In genomic region chr20:31617432-31618104, GRCh38 we compare ENCODE assay signal across 25 cellular contexts. TPM values are rescaled to one million over a fixed set of nuclear protein-coding genes. Genes with fewer than 3 reads are reported as not detected.
DNase-seq lines count a peak whose midpoint lies in the region; ATAC-seq and TF ChIP-seq lines count a peak whose summit lies in the region.
"Had no signal": no experiment of that assay in that cellular context is flagged by ENCODE, and none has a peak within 500 bp of the region (broad histone marks: within the 10 kb centered on the region; RNA-seq: fewer than 3 reads in every experiment).

No MANE protein-coding gene starts in this region.

- H3K27ac ChIP-seq in neutrophil (peak overlapping the region; percentile 70), smooth muscle cell (ENCODE audit: low read depth) (no peak overlapping the region)
- H3K27ac ChIP-seq: 22Rv1, C4-2B, coronary artery, Peyer's patch, sigmoid colon, testis had no signal

- H3K9me3 ChIP-seq in neutrophil (no peaks in the 10 kb centered on the region), smooth muscle cell (replicated peaks; ENCODE audit: low read depth) (no peaks in the 10 kb centered on the region)
- H3K9me3 ChIP-seq: mucosa of descending colon, Peyer's patch, sigmoid colon, testis had no signal

- H3K36me3 Mint-ChIP-seq in activated CD4-positive, alpha-beta T cell treated with anti-CD3 and anti-CD28 coated beads, Interleukin-2, amount 10 ng/mL, durations not matched to agents 24 days and 14 days (ENCODE audit: low read depth): no peaks in the 10 kb centered on the region

- peaks cover 9% of the 10 kb centered on the region for H3K27me3 Mint-ChIP-seq in activated CD4-positive, alpha-beta T cell treated with anti-CD3 and anti-CD28 coated beads, Interleukin-2, amount 10 ng/mL, durations not matched to agents 24 days and 14 days

- intact Hi-C loops in activated CD4-positive, alpha-beta T cell treated with anti-CD3 and anti-CD28 coated beads, Interleukin-2, amount 10 ng/mL, durations not matched to agents 24 days and 14 days (cut with micrococcal nuclease): no loop called here

- H3K4me1 Mint-ChIP-seq in activated CD4-positive, alpha-beta T cell treated with anti-CD3 and anti-CD28 coated beads, Interleukin-2, amount 10 ng/mL, durations not matched to agents 24 days and 14 days: peaks cover 11% of the 10 kb centered on the region

- no peak overlapping the region for H3K4me2 ChIP-seq in smooth muscle cell

- no peaks in the 10 kb centered on the region for H3K9me3 Mint-ChIP-seq in activated CD4-positive, alpha-beta T cell treated with anti-CD3 and anti-CD28 coated beads, Interleukin-2, amount 10 ng/mL, durations not matched to agents 24 days and 14 days
- H3K9me3 Mint-ChIP-seq: activated B cell treated with CpG ODN at 0.5 μM for 24 hours had no signal

- H3K36me3 ChIP-seq in neutrophil (no peaks in the 10 kb centered on the region), smooth muscle cell (ENCODE audit: low read depth) (no peaks in the 10 kb centered on the region)
- H3K36me3 ChIP-seq: Peyer's patch, sigmoid colon had no signal

- POLR2A ChIA-PET in HEK293T (lab: Yijun Ruan, JAX): no interaction called here

- TF ChIP-seq CTCF in neutrophil (IDR thresholded peaks at IDR 0.05): peak; percentile 20
- TF ChIP-seq CTCF in smooth muscle cell (IDR thresholded peaks at IDR 0.05; ENCODE audit: borderline replicate concordance, insufficient read depth, poor library complexity, severe bottlenecking): no peak

- 94% methylated on average over 6 of the region's 6 CpGs for WGBS in smooth muscle cell (ENCODE audit: low lambda C conversion rate)

- no peak overlapping the region for H3K4me3 Mint-ChIP-seq in activated CD4-positive, alpha-beta T cell treated with anti-CD3 and anti-CD28 coated beads, Interleukin-2, amount 10 ng/mL, durations not matched to agents 24 days and 14 days
- H3K4me3 Mint-ChIP-seq: activated B cell treated with CpG ODN at 0.5 μM for 24 hours had no signal

- H4K20me1 ChIP-seq in smooth muscle cell (ENCODE audit: low read depth): no peaks in the 10 kb centered on the region

- H3K4me1 ChIP-seq in neutrophil (ENCODE audit: control insufficient read depth in 1 of 2, insufficient read depth in 1 of 2, low read depth in 1 of 2, low read length in 1 of 2): peaks cover 22 to 26% of the 10 kb centered on the region in 2 experiments
- H3K4me1 ChIP-seq in smooth muscle cell (ENCODE audit: low read depth): no peaks in the 10 kb centered on the region
- H3K4me1 ChIP-seq: testis had no signal

- H3K27me3 ChIP-seq in neutrophil: no peaks in the 10 kb centered on the region
- no peaks in the 10 kb centered on the region for H3K27me3 ChIP-seq in smooth muscle cell (ENCODE audit: low read depth)
- H3K27me3 ChIP-seq: Peyer's patch, sigmoid colon, testis had no signal

- H3K4me3 ChIP-seq in neutrophil (ENCODE audit: low read depth in 1 of 2, low read length in 1 of 2): peak overlapping the region in 1 of 2 experiments; percentile 36
- H3K4me3 ChIP-seq in smooth muscle cell: no peak overlapping the region
- H3K4me3 ChIP-seq: coronary artery, mucosa of descending colon, Peyer's patch, sigmoid colon, testis had no signal

- ATAC-seq in GM21717 (IDR thresholded peaks at IDR 0.05; ENCODE audit: unreplicated experiment): peak; percentile 49
- ATAC-seq: mucosa of descending colon had no signal

- no peak overlapping the region for H3K9ac ChIP-seq in smooth muscle cell (ENCODE audit: low read depth)

- H3F3A ChIP-seq in smooth muscle cell (ENCODE audit: low read depth): no peaks in the 10 kb centered on the region

- H3K27ac Mint-ChIP-seq in activated CD4-positive, alpha-beta T cell treated with anti-CD3 and anti-CD28 coated beads, Interleukin-2, amount 10 ng/mL, durations not matched to agents 24 days and 14 days: peak overlapping the region; percentile 21
- H3K27ac Mint-ChIP-seq: activated B cell treated with CpG ODN at 0.5 μM for 24 hours had no signal

- no peak overlapping the region for H2AFZ ChIP-seq in smooth muscle cell (ENCODE audit: low read depth)

- DNase-seq in activated CD4-positive, alpha-beta T cell treated with anti-CD3 and anti-CD28 coated beads, Interleukin-2, amount 10 ng/mL, durations not matched to agents 24 days and 14 days: peak; percentile 72
- DNase-seq in activated CD4-positive, alpha-beta T cell treated with anti-CD3 and anti-CD28 coated beads, Interleukin-2, amount 50 U/mL, for 4 hours: no peak
- DNase-seq in SIG-M5 treated with dmso at 0.1 percent for 504 hours (lab: John Stamatoyannopoulos, UW; ENCODE audit: unreplicated experiment) (peak; percentile 91), HEK293T (ENCODE audit: extremely low spot score) (no peak), smooth muscle cell (lab: John Stamatoyannopoulos, UW; ENCODE audit: unreplicated experiment) (no peak)
- DNase-seq in activated effector memory CD4-positive, alpha-beta T cell treated with anti-CD3 and anti-CD28 coated beads, Interleukin-2, amount 50 U/mL, for 16 hours: no peak
- DNase-seq: activated B cell treated with CpG ODN at 0.5 μM for 24 hours; activated CD8-positive, alpha-beta memory T cell treated with anti-CD3 and anti-CD28 coated beads, Interleukin-2, amount 50 U/mL, for 4 hours; activated naive CD4-positive, alpha-beta T cell; DMS53; foreskin fibroblast; mucosa of descending colon; NCI-H1092 treated with DMSO at 0.1 percent for 48 hours; NCI-H526 treated with DMSO at 0.1 percent for 48 hours; Peyer's patch; sigmoid colon; stimulated activated CD4-positive, alpha-beta T cell treated with anti-CD3 and anti-CD28 coated beads, Interleukin-2, amount 100 ng/mL, for 48 hours; stimulated activated CD8-positive, alpha-beta memory T cell treated with anti-CD3 and anti-CD28 coated beads, Interleukin-4, amount 100 ng/mL, for 48 hours; testis had no signal

- CTCF ChIA-PET in HEK293T (lab: Yijun Ruan, JAX): interaction anchor here (1.2 kb wide), 1 partner anchor 55 kb away, joined by 5 read pairs; no protein-coding TSS in a partner anchor

- no peaks in the 10 kb centered on the region for H3K79me2 ChIP-seq in smooth muscle cell (ENCODE audit: low read depth)

TF ChIP-seq in HEK293T, 16 proteins besides CTCF, POLR2A, EP300 and RAD21:
- TF ChIP-seq ARNT (IDR thresholded peaks at IDR 0.05) (no peak), TARDBP (IDR thresholded peaks at IDR 0.05) (no peak), NFRKB (IDR thresholded peaks at IDR 0.05) (no peak), PKNOX1 (IDR thresholded peaks at IDR 0.05) (no peak), FOXM1 (IDR thresholded peaks at IDR 0.05; ENCODE audit: borderline replicate concordance) (no peak), ZNF384 (IDR thresholded peaks at IDR 0.05) (no peak), SP1 (IDR thresholded peaks at IDR 0.05) (no peak), BHLHE40 (IDR thresholded peaks at IDR 0.05; ENCODE audit: borderline replicate concordance) (no peak), SUZ12 (IDR thresholded peaks at IDR 0.05) (no peak), L3MBTL2 (conservative IDR thresholded peaks at IDR 0.05) (no peak), HDGF (IDR thresholded peaks at IDR 0.05; ENCODE audit: borderline replicate concordance) (no peak), CTBP1 (IDR thresholded peaks at IDR 0.05; ENCODE audit: borderline replicate concordance) (no peak), FOXK2 (IDR thresholded peaks at IDR 0.05) (no peak), FOXA1 (IDR thresholded peaks at IDR 0.05) (no peak), LEF1 (IDR thresholded peaks at IDR 0.05; ENCODE audit: borderline replicate concordance) (no peak), ELF4 (IDR thresholded peaks at IDR 0.05) (no peak)

RNA-seq across cellular contexts. Expression of gene ID1, which starts 12.5 kb away (rescaled TPM):
- 2.7 and 2.9 TPM in 2 replicates for total RNA-seq in activated CD4-positive, alpha-beta T cell treated with anti-CD3 and anti-CD28 coated beads, Interleukin-2, amount 10 ng/mL, durations not matched to agents 24 days and 14 days
- 396 and 414 TPM in 2 replicates for total RNA-seq in smooth muscle cell
- polyA plus RNA-seq in smooth muscle cell: 87.6 and 182 TPM in 2 replicates

RNA-seq across cellular contexts. Expression of gene COX4I2, which starts 20.1 kb away (rescaled TPM):
- total RNA-seq in activated CD4-positive, alpha-beta T cell treated with anti-CD3 and anti-CD28 coated beads, Interleukin-2, amount 10 ng/mL, durations not matched to agents 24 days and 14 days: not detected in 2 replicates
- total RNA-seq in smooth muscle cell: not detected in 2 replicates
- polyA plus RNA-seq in smooth muscle cell: 0.80 and 2.1 TPM in 2 replicates
- total RNA-seq: activated B cell treated with CpG ODN at 0.5 μM for 24 hours, endothelial cell of umbilical vein had no signal
- polyA plus RNA-seq: endothelial cell of umbilical vein had no signal

Comparison
In these comparisons a context has a peak if more than half of its experiments do, and no peak if none do; other contexts are left out.
1. DNase-seq: peak in activated CD4-positive, alpha-beta T cell treated with anti-CD3 and anti-CD28 coated beads, Interleukin-2, amount 10 ng/mL, durations not matched to agents 24 days and 14 days (single experiment) and SIG-M5 treated with dmso at 0.1 percent for 504 hours (single experiment); none in activated CD4-positive, alpha-beta T cell treated with anti-CD3 and anti-CD28 coated beads, Interleukin-2, amount 50 U/mL, for 4 hours (0 of 2), HEK293T (single experiment), activated effector memory CD4-positive, alpha-beta T cell treated with anti-CD3 and anti-CD28 coated beads, Interleukin-2, amount 50 U/mL, for 16 hours (single experiment) and smooth muscle cell (single experiment).
2. RNA of gene ID1, which starts 12.5 kb away (total RNA-seq): 396 to 414 TPM in smooth muscle cell; 2.7 to 2.9 TPM in activated CD4-positive, alpha-beta T cell treated with anti-CD3 and anti-CD28 coated beads, Interleukin-2, amount 10 ng/mL, durations not matched to agents 24 days and 14 days; every median in the first group is over 100 times any median in the second.